ENCODE assay signal across 16 cellular contexts in the genomic region with DNA sequence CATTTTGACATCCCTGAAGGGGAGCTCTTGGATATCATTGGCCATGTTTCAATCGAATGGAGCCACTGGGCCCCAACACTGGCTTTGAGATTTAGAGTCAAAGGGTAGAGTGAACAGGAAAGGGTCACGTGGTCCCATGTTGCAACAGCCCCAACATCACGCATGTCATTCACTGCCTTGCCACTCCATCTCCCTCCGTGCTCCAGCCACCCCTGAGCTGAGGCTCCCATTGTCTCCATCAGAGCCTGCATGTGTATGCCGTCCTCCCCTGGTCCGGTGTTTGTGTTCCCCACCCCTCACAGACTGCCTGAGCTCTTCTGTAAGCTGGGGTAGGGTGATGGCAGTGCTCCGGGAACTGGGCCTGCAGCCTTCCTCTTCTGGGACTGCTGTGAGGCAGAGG. TPM values are rescaled to one million over a fixed set of nuclear protein-coding genes. Genes with fewer than 3 reads are reported as not detected.
DNase-seq lines count a peak whose midpoint lies in the region; ATAC-seq and TF ChIP-seq lines count a peak whose summit lies in the region.
"Had no signal": no experiment of that assay in that cellular context is flagged by ENCODE, and none has a peak within 500 bp of the region (broad histone marks: within the 10 kb centered on the region; RNA-seq: fewer than 3 reads in every experiment).

No MANE protein-coding gene starts in this region.

- H3K4me3 Mint-ChIP-seq in neural crest cell = no peak overlapping the region
- H3K4me3 Mint-ChIP-seq: activated CD4-positive, alpha-beta T cell treated with anti-CD3 and anti-CD28 coated beads, Interleukin-2, amount 10 ng/mL, durations not matched to agents 24 days and 14 days; activated T-helper 1 cell treated with anti-CD3 and anti-CD28 coated beads, Interleukin-12 subunit alpha, Interleukin-12 subunit beta, Interleukin-2, Interleukin-4 antibody, amounts not matched to agents 30 ng/mL and 10 ng/mL and 1 ng/mL, durations not matched to agents 14 hours and 24 hours and 36 hours; T-helper 1 cell treated with Interleukin-12 subunit alpha and Interleukin-12 subunit beta and Interleukin-4 antibody, amounts not matched to agents 30 μg/mL and 1 μg/mL, for 36 hours had no signal

- WGBS in right cardiac atrium = 61% methylated on average over 7 of the region's 7 CpGs

- no peak for TF ChIP-seq CTCF in ascending aorta (IDR thresholded peaks at IDR 0.05)
- TF ChIP-seq CTCF in neural crest cell (conservative IDR thresholded peaks at IDR 0.05) = no peak
- TF ChIP-seq CTCF in colonic mucosa (IDR thresholded peaks at IDR 0.05) = no peak

- intact Hi-C loops in right cardiac atrium (cut with DNase I) (no loop called here), cardiac septum (cut with DNase I) (no loop called here), ascending aorta (cut with DNase I) (no loop called here), colonic mucosa (cut with DNase I) (no loop called here)

- ATAC-seq in right cardiac atrium = no peak
- ATAC-seq: left colon had no signal

- H3K4me1 ChIP-seq in right cardiac atrium (ENCODE audit: control insufficient read depth, insufficient read depth, low read length) = peaks cover 18% of the 10 kb centered on the region
- peaks cover 0 to 15% of the 10 kb centered on the region in 2 donors for H3K4me1 ChIP-seq in ascending aorta
- H3K4me1 ChIP-seq in colonic mucosa = peaks cover 2% of the 10 kb centered on the region

- no peaks in the 10 kb centered on the region for H3K27me3 Mint-ChIP-seq in neural crest cell (ENCODE audit: low read depth)
- H3K27me3 Mint-ChIP-seq: activated CD4-positive, alpha-beta T cell treated with anti-CD3 and anti-CD28 coated beads, Interleukin-2, amount 10 ng/mL, durations not matched to agents 24 days and 14 days had no signal

- H3K36me3 ChIP-seq in ascending aorta (peaks cover 60 to 89% of the 10 kb centered on the region in 2 donors), colonic mucosa (peaks cover 3% of the 10 kb centered on the region)

- H3K36me3 Mint-ChIP-seq in neural crest cell (ENCODE audit: low read depth) = peaks cover 18% of the 10 kb centered on the region

- no peak overlapping the region for H3K4me3 ChIP-seq in right cardiac atrium (ENCODE audit: low read length)
- H3K4me3 ChIP-seq in ascending aorta = no peak overlapping the region
- H3K4me3 ChIP-seq in colonic mucosa = no peak overlapping the region

- H3K9ac ChIP-seq in colonic mucosa (ENCODE audit: low read depth in 2 of 2, low read length in 2 of 2) = no peak overlapping the region

- H3K27ac Mint-ChIP-seq in neural crest cell (ENCODE audit: unreplicated experiment) = peak overlapping the region; percentile 67
- H3K27ac Mint-ChIP-seq: activated T-helper 1 cell treated with anti-CD3 and anti-CD28 coated beads, Interleukin-12 subunit alpha, Interleukin-12 subunit beta, Interleukin-2, Interleukin-4 antibody, amounts not matched to agents 30 ng/mL and 10 ng/mL and 1 ng/mL, durations not matched to agents 14 hours and 24 hours and 36 hours had no signal

- DNase-seq in right cardiac atrium = no peak
- DNase-seq in cardiac septum (ENCODE audit: low spot score) = no peak
- no peak for DNase-seq in ascending aorta (ENCODE audit: low spot score in 2 of 2)
- DNase-seq in neural crest cell (ENCODE audit: low read depth, low spot score) = no peak
- no peak for DNase-seq in NCI-H2081 (lab: John Stamatoyannopoulos, UW)
- no peak for DNase-seq in foreskin melanocyte
- no peak for DNase-seq in colonic mucosa
- DNase-seq in NCI-H1105 treated with DMSO at 0.1 percent for 48 hours (lab: John Stamatoyannopoulos, UW) = no peak
- DNase-seq: activated CD4-positive, alpha-beta T cell treated with anti-CD3 and anti-CD28 coated beads, Interleukin-2, amount 10 ng/mL, durations not matched to agents 24 days and 14 days; dorsolateral prefrontal cortex; left colon; NCI-H2081 treated with DMSO at 0.1 percent for 48 hours; RPMI8226; stimulated activated CD4-positive, alpha-beta T cell treated with anti-CD3 and anti-CD28 coated beads, Interleukin-1b, Interleukin-23, amount 100 ng/mL, for 48 hours had no signal

- H3K27ac ChIP-seq in right cardiac atrium (ENCODE audit: low read length) = peak overlapping the region; percentile 5
- H3K27ac ChIP-seq in ascending aorta = peak overlapping the region; percentile 10 to 14
- H3K27ac ChIP-seq in colonic mucosa = no peak overlapping the region

- H3K9me3 ChIP-seq in right cardiac atrium (ENCODE audit: control insufficient read depth, low read length) (no peaks in the 10 kb centered on the region), ascending aorta (no peaks in the 10 kb centered on the region), colonic mucosa (no peaks in the 10 kb centered on the region)

- H3K27me3 ChIP-seq in right cardiac atrium (ENCODE audit: control insufficient read depth, insufficient read depth) (no peaks in the 10 kb centered on the region), ascending aorta (no peaks in the 10 kb centered on the region), colonic mucosa (no peaks in the 10 kb centered on the region)
- H3K27me3 ChIP-seq: dorsolateral prefrontal cortex had no signal

- H3K9me3 Mint-ChIP-seq in neural crest cell = no peaks in the 10 kb centered on the region
- H3K9me3 Mint-ChIP-seq: activated CD4-positive, alpha-beta T cell treated with anti-CD3 and anti-CD28 coated beads, Interleukin-2, amount 10 ng/mL, durations not matched to agents 24 days and 14 days; activated T-helper 1 cell treated with anti-CD3 and anti-CD28 coated beads, Interleukin-12 subunit alpha, Interleukin-12 subunit beta, Interleukin-2, Interleukin-4 antibody, amounts not matched to agents 30 ng/mL and 10 ng/mL and 1 ng/mL, durations not matched to agents 14 hours and 24 hours and 36 hours; T-helper 1 cell treated with Interleukin-12 subunit alpha and Interleukin-12 subunit beta and Interleukin-4 antibody, amounts not matched to agents 30 μg/mL and 1 μg/mL, for 36 hours had no signal

- H3K4me1 Mint-ChIP-seq in neural crest cell = peaks cover 13% of the 10 kb centered on the region

RNA-seq across cellular contexts. Expression of gene NFE2L1, which starts 12.1 kb away (rescaled TPM):
- total RNA-seq in right cardiac atrium = 100 to 1,000 TPM; 603 to 811 (median 785) TPM
- polyA plus RNA-seq in right cardiac atrium = 661 TPM
- 604 TPM for total RNA-seq in cardiac septum
- 114 TPM for total RNA-seq in ascending aorta
- 121 and 131 TPM in 2 replicates for total RNA-seq in neural crest cell
- total RNA-seq in colonic mucosa = 100 to 1,000 TPM; 158 to 264 TPM

RNA-seq across cellular contexts. Expression of gene COPZ2, which starts 22.7 kb away (rescaled TPM):
- total RNA-seq in right cardiac atrium = 10 to 100 TPM; 51.8 to 74.8 (median 68.4) TPM
- 55.4 TPM for polyA plus RNA-seq in right cardiac atrium
- 78.6 TPM for total RNA-seq in cardiac septum
- 155 TPM for total RNA-seq in ascending aorta
- total RNA-seq in neural crest cell = 4.0 and 4.1 TPM in 2 replicates
- total RNA-seq in colonic mucosa = 1 to 10 TPM; 4.3 to 9.9 TPM

RNA-seq across cellular contexts. Expression of gene CBX1, which starts 41.0 kb away (rescaled TPM):
- 10 to 100 TPM; 29.2 to 37.9 (median 34.5) TPM for total RNA-seq in right cardiac atrium
- polyA plus RNA-seq in right cardiac atrium = 31.1 TPM
- 31.2 TPM for total RNA-seq in cardiac septum
- total RNA-seq in ascending aorta = 20.2 TPM
- 210 and 216 TPM in 2 replicates for total RNA-seq in neural crest cell
- 10 to 100 TPM; 32.3 to 53.0 TPM for total RNA-seq in colonic mucosa

RNA-seq across cellular contexts. Expression of gene SNX11, which starts 47.3 kb away (rescaled TPM):
- total RNA-seq in right cardiac atrium (10 to 100 TPM; 10.4 to 16.6 (median 13.2) TPM), cardiac septum (11.4 TPM), ascending aorta (6.6 TPM), neural crest cell (22.6 and 25.8 TPM in 2 replicates), colonic mucosa (10 to 100 TPM; 18.7 to 24.4 TPM)
- 7.5 TPM for polyA plus RNA-seq in right cardiac atrium
